In the genomic region with DNA sequence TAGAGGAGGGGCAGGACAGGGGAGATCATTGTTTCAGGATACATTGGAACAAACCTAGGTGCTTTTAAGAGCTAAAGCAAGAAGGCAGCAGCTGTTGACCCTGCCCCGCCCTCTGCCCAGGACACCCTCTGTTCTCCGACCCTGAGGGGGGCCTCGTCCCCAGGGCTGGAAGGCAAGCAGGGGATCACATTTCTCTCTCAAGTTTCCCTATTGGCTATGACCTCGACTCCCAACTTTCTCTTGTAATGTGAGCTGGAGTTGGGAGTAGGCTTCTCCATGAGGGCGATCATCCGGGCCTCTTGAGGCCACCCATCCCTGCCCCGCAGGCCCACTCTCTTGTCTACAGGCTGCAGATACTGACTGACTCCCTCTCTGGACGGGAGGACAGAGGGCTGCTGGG, we compare ENCODE assay signal across 19 cellular contexts.
"Had no signal": no experiment of that assay in that cellular context is flagged by ENCODE, and none has a peak within 500 bp of the region (broad histone marks: within the 10 kb centered on the region; RNA-seq: fewer than 3 reads in every experiment).

No MANE protein-coding gene starts in this region.

- DNase-seq: activated CD4-positive, alpha-beta T cell treated with anti-CD3 and anti-CD28 coated beads, Interleukin-2, amount 10 ng/mL, durations not matched to agents 7 days and 5 days; activated CD8-positive, alpha-beta memory T cell treated with anti-CD3 and anti-CD28 coated beads, Interleukin-2, amount 50 U/mL, for 48 hours; activated gamma-delta T cell; activated naive CD8-positive, alpha-beta T cell treated with anti-CD3 and anti-CD28 coated beads for 36 hours; activated T-cell treated with anti-CD3 and anti-CD28 coated beads, Interleukin-2, amount 50 U/mL, for 72 hours; hippocampal formation; kidney glomerular epithelial cell; mesendoderm; natural killer cell; occipital lobe; right cardiac atrium; small intestine; stimulated activated CD4-positive, alpha-beta T cell treated with anti-CD3 and anti-CD28 coated beads, Interleukin-4, amount 100 ng/mL, for 24 hours; stimulated activated naive CD4-positive, alpha-beta T cell treated with Interleukin-2 at 50 U/mL for 16 hours; testis; upper lobe of left lung had no signal

- H3K4me1 ChIP-seq: esophagus muscularis mucosa, prostate gland, testis, upper lobe of left lung had no signal

- H3K4me3 ChIP-seq: coronary artery, esophagus muscularis mucosa, prostate gland, testis, upper lobe of left lung had no signal

- H3K9me3 ChIP-seq: esophagus muscularis mucosa, prostate gland, testis, upper lobe of left lung had no signal

- ATAC-seq: activated T-cell treated with anti-CD3 and anti-CD28 coated beads, Interleukin-2, amount 50 U/mL, for 72 hours; natural killer cell; right cardiac atrium had no signal

- H3K27ac ChIP-seq: coronary artery, esophagus muscularis mucosa, prostate gland, testis, upper lobe of left lung had no signal

- H3K36me3 ChIP-seq: esophagus muscularis mucosa, prostate gland, upper lobe of left lung had no signal

- H3K27me3 ChIP-seq: esophagus muscularis mucosa, testis, upper lobe of left lung had no signal
